12 cellular contexts compared by ENCODE assay signal in genomic region chr11:86547727-86548126, GRCh38.
DNase-seq lines count a peak whose midpoint lies in the region; ATAC-seq and TF ChIP-seq lines count a peak whose summit lies in the region.
"Had no signal": no experiment of that assay in that cellular context is flagged by ENCODE, and none has a peak within 500 bp of the region (broad histone marks: within the 10 kb centered on the region; RNA-seq: fewer than 3 reads in every experiment).

No MANE protein-coding gene starts in this region.

- H3K56ac ChIP-seq in IMR-90 (ENCODE audit: extremely low read depth, insufficient read depth, low read length): no peak overlapping the region

- no peaks in the 10 kb centered on the region for H3K9me3 Mint-ChIP-seq in stimulated activated memory B cell treated with anti-CD40 and anti-IgM and Interleukin-4, amounts not matched to agents 10 μg/mL and 1 μg/mL and 100 μg/mL, for 72 hours

- in situ Hi-C loops in IMR-90 (cut with MboI; ENCODE audit: low sequenced_read_pairs): no loop called here

- H3K4me3 Mint-ChIP-seq in stimulated activated memory B cell treated with anti-CD40 and anti-IgM and Interleukin-4, amounts not matched to agents 10 μg/mL and 1 μg/mL and 100 μg/mL, for 72 hours: no peak overlapping the region

- no peak overlapping the region for H2BK5ac ChIP-seq in IMR-90 (ENCODE audit: low read depth, low read length, poor library complexity, severe bottlenecking)

- no peak for ATAC-seq in IMR-90 (ENCODE audit: low read depth)
- peak; percentile 13 for ATAC-seq in left lung
- ATAC-seq in GM19324 (IDR thresholded peaks at IDR 0.05; ENCODE audit: low FRiP score, unreplicated experiment): no peak
- ATAC-seq in stimulated activated memory B cell treated with anti-CD40 and anti-IgM and Interleukin-4, amounts not matched to agents 10 μg/mL and 1 μg/mL and 100 μg/mL, for 72 hours: no peak

- no peak overlapping the region for H2AK9ac ChIP-seq in IMR-90 (replicated peaks; ENCODE audit: low read depth, low read length, poor library complexity)

- no peak for DNase-seq in IMR-90
- DNase-seq in colonic mucosa: no peak
- no peak for DNase-seq in left lung
- no peak for DNase-seq in NCI-H1930 (lab: John Stamatoyannopoulos, UW)
- DNase-seq in effector CD8-positive, alpha-beta T cell (lab: John Stamatoyannopoulos, UW): no peak
- DNase-seq: activated CD4-positive, CD25-positive, alpha-beta regulatory T cell treated with anti-CD3 and anti-CD28 coated beads, Interleukin-2, amount 50 U/mL, for 72 hours; DMS53; glutamatergic neuron had no signal

- no TSS peak for BruUV-seq in IMR-90 (replicated peaks; lab: Mats Ljungman, UMichigan)

- peaks cover 22% of the 10 kb centered on the region for H3K9me1 ChIP-seq in IMR-90 (ENCODE audit: insufficient read depth, low read length)

- peak overlapping the region; percentile 72 for H2BK120ac ChIP-seq in IMR-90 (ENCODE audit: low read depth, low read length)

- H3K4me3 ChIP-seq in IMR-90 (ENCODE audit: insufficient read depth, low read depth, low read length) (no peak overlapping the region), colonic mucosa (no peak overlapping the region), left lung (no peak overlapping the region), skin epidermis (no peak overlapping the region)

- H2BK20ac ChIP-seq in IMR-90 (ENCODE audit: low read depth, low read length): peak overlapping the region; percentile 18; the same call in 1 of the 2 replicates

- dilution Hi-C loops in IMR-90 (cut with HindIII; ENCODE audit: low sequenced_read_pairs, unreplicated experiment): no loop called here

- CTCF ChIA-PET in IMR-90 (lab: Yijun Ruan, JAX): interaction anchor here (1.3 kb wide), 1 partner anchor 10 kb away, joined by 3 read pairs; no protein-coding TSS in a partner anchor

- H3K4me2 ChIP-seq in IMR-90 (ENCODE audit: low read depth, low read length): no peak overlapping the region; the same call in 1 of the 2 replicates

- no peaks in the 10 kb centered on the region for H4K20me1 ChIP-seq in IMR-90 (ENCODE audit: insufficient read depth, low read length)

- H3K79me1 ChIP-seq in IMR-90 (ENCODE audit: low read depth in 1 of 2, low read length in 2 of 2): no peaks in the 10 kb centered on the region; a peak in 1 of 4 replicates

- H2AK5ac ChIP-seq in IMR-90 (ENCODE audit: low read depth, low read length): peak overlapping the region; percentile 77; the same call in 1 of the 2 replicates

- peak overlapping the region; percentile 12 for H3K14ac ChIP-seq in IMR-90 (replicated peaks; ENCODE audit: low read depth, low read length)

- peak overlapping the region; percentile 78; the same call in 1 of the 2 replicates for H4K5ac ChIP-seq in IMR-90 (ENCODE audit: low read depth, low read length)

- H3K27me3 Mint-ChIP-seq in stimulated activated memory B cell treated with anti-CD40 and anti-IgM and Interleukin-4, amounts not matched to agents 10 μg/mL and 1 μg/mL and 100 μg/mL, for 72 hours: peaks cover 7% of the 10 kb centered on the region

- H3K4me1 Mint-ChIP-seq in stimulated activated memory B cell treated with anti-CD40 and anti-IgM and Interleukin-4, amounts not matched to agents 10 μg/mL and 1 μg/mL and 100 μg/mL, for 72 hours: no peaks in the 10 kb centered on the region

- peak overlapping the region; percentile 20; the same call in 2 of the 3 replicates for H2BK15ac ChIP-seq in IMR-90 (ENCODE audit: low read depth, low read length)

- no peak overlapping the region for H3K27ac Mint-ChIP-seq in stimulated activated memory B cell treated with anti-CD40 and anti-IgM and Interleukin-4, amounts not matched to agents 10 μg/mL and 1 μg/mL and 100 μg/mL, for 72 hours

- WGBS in IMR-90 (ENCODE audit: extremely low coverage in 2 of 2, insufficient read length in 1 of 2), 2 experiments: no CpG with 5 or more reads among the region's 2 CpGs

- TF ChIP-seq POLR2A in IMR-90 (IDR thresholded peaks at IDR 0.05; ENCODE audit: low read depth, low read length): no peak

- H3K4me1 ChIP-seq in IMR-90 (ENCODE audit: control insufficient read depth, insufficient read depth, low read length): peaks cover 21% of the 10 kb centered on the region
- H3K4me1 ChIP-seq in colonic mucosa: peaks cover 15% of the 10 kb centered on the region
- peaks cover 12 to 25% of the 10 kb centered on the region in 2 donors for H3K4me1 ChIP-seq in left lung

- no peaks in the 10 kb centered on the region for H3K27me3 ChIP-seq in IMR-90 (ENCODE audit: control insufficient read depth, insufficient read depth, low read length)
- H3K27me3 ChIP-seq in colonic mucosa: no peaks in the 10 kb centered on the region
- no peaks in the 10 kb centered on the region for H3K27me3 ChIP-seq in left lung
- H3K27me3 ChIP-seq: neutrophil had no signal

- peak overlapping the region; percentile 73 for H3K4ac ChIP-seq in IMR-90 (ENCODE audit: low read depth, low read length)

- POLR2A ChIA-PET in IMR-90 (lab: Charles Lee; ENCODE audit: unreplicated experiment): no interaction called here

- intact Hi-C loops in IMR-90 (cut with micrococcal nuclease): no loop called here
- intact Hi-C loops in colonic mucosa (cut with DNase I): no loop called here
- intact Hi-C loops in left lung (cut with DNase I): no loop called here

- peak overlapping the region; percentile 65; the same call in 1 of the 2 replicates for H3K18ac ChIP-seq in IMR-90 (ENCODE audit: low read depth, low read length)

- H3K36me3 Mint-ChIP-seq in stimulated activated memory B cell treated with anti-CD40 and anti-IgM and Interleukin-4, amounts not matched to agents 10 μg/mL and 1 μg/mL and 100 μg/mL, for 72 hours: no peaks in the 10 kb centered on the region

- H2AFZ ChIP-seq in IMR-90 (replicated peaks; ENCODE audit: low read length, poor library complexity): no peak overlapping the region

- H4K91ac ChIP-seq in IMR-90 (ENCODE audit: insufficient read depth, low read depth, low read length): no peak overlapping the region; the same call in 1 of the 2 replicates

- peak overlapping the region; percentile 39; the same call in 1 of the 2 replicates for H3K23ac ChIP-seq in IMR-90 (ENCODE audit: low read depth, low read length)

- H3K36me3 ChIP-seq in IMR-90 (ENCODE audit: control insufficient read depth, insufficient read depth, low read length) (no peaks in the 10 kb centered on the region), colonic mucosa (no peaks in the 10 kb centered on the region), left lung (no peaks in the 10 kb centered on the region)
- H3K36me3 ChIP-seq: neutrophil had no signal

- H4K8ac ChIP-seq in IMR-90 (ENCODE audit: low read depth in 2 of 2, low read length in 2 of 2): peak overlapping the region in 1 of 2 experiments; percentile 74; a peak in 1 of 4 replicates

- TF ChIP-seq RAD21 in IMR-90 (IDR thresholded peaks at IDR 0.05; ENCODE audit: low read length): no peak

- H3K9me3 ChIP-seq in IMR-90 (ENCODE audit: control insufficient read depth, insufficient read depth, low read length) (no peaks in the 10 kb centered on the region), colonic mucosa (no peaks in the 10 kb centered on the region), left lung (peaks cover 0 to 2% of the 10 kb centered on the region in 2 donors)
- H3K9me3 ChIP-seq: neutrophil had no signal

- H3K9ac ChIP-seq in IMR-90 (ENCODE audit: low read depth, low read length) (no peak overlapping the region), colonic mucosa (ENCODE audit: low read depth in 2 of 2, low read length in 2 of 2) (no peak overlapping the region)

- no peak for TF ChIP-seq CTCF in IMR-90 (conservative IDR thresholded peaks at IDR 0.05; ENCODE audit: low read depth, low read length)
- TF ChIP-seq CTCF in colonic mucosa (IDR thresholded peaks at IDR 0.05): no peak
- no peak for TF ChIP-seq CTCF in left lung (IDR thresholded peaks at IDR 0.05)

- peak overlapping the region; percentile 11; the same call in 1 of the 2 replicates for H3K27ac ChIP-seq in IMR-90 (ENCODE audit: insufficient read depth, low read length)
- H3K27ac ChIP-seq in colonic mucosa: peak overlapping the region; percentile 15
- H3K27ac ChIP-seq in left lung: peak overlapping the region; percentile 51 to 55
- H3K27ac ChIP-seq in skin epidermis: peak overlapping the region in 11 of 21 experiments; percentile 15 to 78 (median 43)
- H3K27ac ChIP-seq: neutrophil had no signal

TF ChIP-seq in IMR-90, 13 proteins besides CTCF, POLR2A, EP300 and RAD21:
- no peak for TF ChIP-seq CEBPB (IDR thresholded peaks at IDR 0.05; ENCODE audit: low read depth, low read length)
- no peak for TF ChIP-seq ELK1 (IDR thresholded peaks at IDR 0.05; ENCODE audit: borderline replicate concordance, low read depth, low read length)
- TF ChIP-seq RFX5 (IDR thresholded peaks at IDR 0.05; ENCODE audit: low read depth, low read length): no peak
- TF ChIP-seq NFE2L2 (IDR thresholded peaks at IDR 0.05; ENCODE audit: low read depth, low read length): no peak
- no peak for TF ChIP-seq RCOR1 (IDR thresholded peaks at IDR 0.05; ENCODE audit: insufficient replicate concordance, low read length)
- no peak for TF ChIP-seq FOS (IDR thresholded peaks at IDR 0.05; ENCODE audit: low read depth, low read length)
- TF ChIP-seq USF2 (IDR thresholded peaks at IDR 0.05; ENCODE audit: low read depth, low read length): no peak
- no peak for TF ChIP-seq MAFK (IDR thresholded peaks at IDR 0.05; ENCODE audit: low read depth, low read length)
- TF ChIP-seq SMC3 (IDR thresholded peaks at IDR 0.05; ENCODE audit: low read depth, low read length): no peak
